ENCODE assay signal across 2 cellular contexts in the genomic region with DNA sequence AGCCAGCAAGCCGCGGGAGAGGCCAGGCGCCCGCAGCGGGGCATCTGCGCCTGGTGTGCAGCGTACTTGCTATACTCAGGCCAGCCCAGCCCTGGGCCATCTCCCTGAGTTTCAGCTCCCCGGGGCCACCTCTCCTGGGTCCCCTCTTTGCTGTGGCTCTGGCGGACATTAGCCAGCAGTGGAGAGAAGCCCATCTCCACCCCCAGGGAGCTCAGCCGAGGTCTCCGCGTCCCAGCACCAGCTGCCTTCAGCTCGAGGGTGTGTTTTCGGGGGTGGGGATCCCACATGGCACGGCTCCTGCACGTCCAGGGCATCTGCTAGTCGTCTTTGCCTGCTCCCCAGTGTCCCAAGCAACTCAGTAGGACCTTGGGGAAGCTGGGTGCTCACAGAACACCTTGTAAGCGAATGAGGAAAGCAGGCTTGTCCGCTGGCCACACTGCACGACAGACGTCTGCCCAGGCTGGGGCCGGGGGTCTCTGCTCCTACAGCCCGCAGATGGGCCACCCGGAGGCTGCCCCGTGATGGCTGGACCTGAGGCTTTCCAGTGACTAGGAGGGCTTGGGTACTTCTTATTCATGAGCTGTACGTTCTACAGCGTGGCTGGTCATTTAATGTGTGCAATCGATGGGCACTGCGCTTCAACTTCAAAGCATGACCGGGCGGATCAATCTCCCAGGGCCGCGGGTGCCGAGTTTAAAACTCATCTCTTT.
TF ChIP-seq lines count a peak whose summit lies in the region.

No MANE protein-coding gene starts in this region.

TF ChIP-seq in K562, 482 proteins besides CTCF, POLR2A, EP300 and RAD21:
- TF ChIP-seq ZBTB17 (CRISPR knock-in tag; IDR thresholded peaks at IDR 0.05) (no peak), BACH1 (tag; IDR thresholded peaks at IDR 0.05) (no peak), CCNT2 (IDR thresholded peaks at IDR 0.05; ENCODE audit: borderline replicate concordance, extremely low read depth, insufficient read length, low read depth, low read length) (no peak), ZNF133 (CRISPR knock-in tag; IDR thresholded peaks at IDR 0.05) (no peak), CREBBP (IDR thresholded peaks at IDR 0.05; ENCODE audit: low read depth, low read length) (no peak), ZBTB7A (IDR thresholded peaks at IDR 0.05; ENCODE audit: borderline replicate concordance, control insufficient read depth, low read depth, low read length) (no peak)
TF ChIP-seq in K562: peak in this region for 0.

TF ChIP-seq in H1, 55 proteins besides CTCF, POLR2A, EP300 and RAD21:
- TF ChIP-seq JUN (IDR thresholded peaks at IDR 0.05; ENCODE audit: low read depth, low read length), result no peak
